In the genomic region with DNA sequence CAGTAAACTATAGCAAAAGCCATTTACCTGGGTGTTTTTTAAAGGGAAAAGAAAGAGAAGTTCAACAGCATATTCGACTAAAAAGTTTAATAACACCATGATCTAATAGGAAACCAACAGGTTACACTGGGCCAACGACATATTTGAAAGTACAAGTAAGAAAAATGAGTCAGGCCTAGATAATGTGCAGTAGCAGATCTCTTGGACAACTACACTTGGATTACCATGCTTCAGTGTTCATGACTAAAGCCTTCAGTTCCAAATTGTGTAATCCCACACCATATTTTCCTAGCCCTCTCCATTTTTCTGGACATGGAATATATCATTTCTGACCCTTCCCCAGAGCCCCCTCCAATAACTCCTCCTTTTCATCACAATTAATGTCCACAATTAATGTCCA, we compare ENCODE assay signal across 12 cellular contexts. TPM values are rescaled to one million over a fixed set of nuclear protein-coding genes. Genes with fewer than 3 reads are reported as not detected.
A peak's percentile ranks its signal among the peaks of the same experiment; 100 is the strongest.
DNase-seq lines count a peak whose midpoint lies in the region; FAIRE-seq and TF ChIP-seq lines count a peak whose summit lies in the region.
"Had no signal": no experiment of that assay in that cellular context is flagged by ENCODE, and none has a peak within 500 bp of the region (broad histone marks: within the 10 kb centered on the region; RNA-seq: fewer than 3 reads in every experiment).

No MANE protein-coding gene starts in this region.

- H3K36me3 ChIP-seq in ACC112 (ENCODE audit: insufficient read depth, low read length) (no peaks in the 10 kb centered on the region), HEK293 (ENCODE audit: control insufficient read depth in 2 of 2, insufficient read depth in 1 of 2, low read length in 2 of 2) (no peaks in the 10 kb centered on the region), astrocyte (ENCODE audit: insufficient read depth, low read length) (no peaks in the 10 kb centered on the region), Caco-2 (ENCODE audit: control insufficient read depth, insufficient read depth, low read length) (no peaks in the 10 kb centered on the region)
- H3K36me3 ChIP-seq: heart right ventricle had no signal

- BruUV-seq in Caco-2 (replicated peaks; lab: Mats Ljungman, UMichigan), result no TSS peak

- DNase-seq in astrocyte (ENCODE audit: low read depth) (peak; percentile 97), hepatic stellate cell (ENCODE audit: low spot score) (peak; percentile 40), globus pallidus (ENCODE audit: low spot score) (no peak), anterior cingulate cortex (lab: John Stamatoyannopoulos, UW) (no peak), Caco-2 (no peak)
- DNase-seq in stimulated activated CD4-positive, alpha-beta T cell treated with anti-CD3 and anti-CD28 coated beads, Interleukin-1b, Interleukin-23, amount 100 ng/mL, for 48 hours, result no peak
- DNase-seq: heart right ventricle, NCI-H187 had no signal

- H3K4me1 Mint-ChIP-seq in astrocyte (ENCODE audit: low read depth, unreplicated experiment), result peaks cover 38% of the 10 kb centered on the region
- H3K4me1 Mint-ChIP-seq in Caco-2 (ENCODE audit: low read depth, unreplicated experiment), result peaks cover 6% of the 10 kb centered on the region

- peaks cover 23% of the 10 kb centered on the region for H3K4me1 ChIP-seq in ACC112 (ENCODE audit: control insufficient read depth, insufficient read depth, low read length, unreplicated experiment)
- no peaks in the 10 kb centered on the region for H3K4me1 ChIP-seq in HEK293 (ENCODE audit: control insufficient read depth, insufficient read depth, low read length)
- peaks cover 21% of the 10 kb centered on the region for H3K4me1 ChIP-seq in astrocyte (ENCODE audit: insufficient read depth, low read length)
- H3K4me1 ChIP-seq in Caco-2, result 0 out of 2 replicates have a peak, but pooled peaks cover 4% of the 10 kb centered on the region
- H3K4me1 ChIP-seq: heart right ventricle had no signal

- H3K27me3 Mint-ChIP-seq in astrocyte (ENCODE audit: low read depth, unreplicated experiment) (no peaks in the 10 kb centered on the region), Caco-2 (ENCODE audit: insufficient read depth, unreplicated experiment) (no peaks in the 10 kb centered on the region)

- H3K4me2 ChIP-seq in astrocyte (ENCODE audit: low read length), result peak overlapping the region; percentile 20

- H3K27ac ChIP-seq in ACC112 (ENCODE audit: low read depth, low read length) (peak overlapping the region; percentile 75), HEK293 (ENCODE audit: extremely low read depth, low read depth, low read length) (no peak overlapping the region), astrocyte (ENCODE audit: low read depth, low read length) (peak overlapping the region; percentile 61)
- H3K27ac ChIP-seq: C4-2B, heart right ventricle had no signal

- intact Hi-C loops in Caco-2 (cut with micrococcal nuclease; ENCODE audit: unreplicated experiment), result no loop called here

- POLR2A ChIA-PET in HEK293 (lab: Yijun Ruan, JAX), result no interaction called here
- POLR2A ChIA-PET in Caco-2 (lab: Charles Lee), result no interaction called here

- CTCF ChIA-PET in HEK293 (lab: Yijun Ruan, JAX), result no interaction called here
- CTCF ChIA-PET in Caco-2 (lab: Charles Lee), result no interaction called here

- H2AFZ ChIP-seq in ACC112 (ENCODE audit: low read length, unreplicated experiment), result peak overlapping the region; percentile 24
- H2AFZ ChIP-seq in astrocyte (ENCODE audit: low read depth, low read length), result no peak overlapping the region

- H3K36me3 Mint-ChIP-seq in astrocyte (ENCODE audit: low read depth, unreplicated experiment), result no peaks in the 10 kb centered on the region
- H3K36me3 Mint-ChIP-seq in Caco-2 (ENCODE audit: insufficient read depth, unreplicated experiment), result no peaks in the 10 kb centered on the region

- FAIRE-seq in astrocyte (lab: Jason Lieb, UNC), result peak; percentile 96

- no peak overlapping the region for H3K9ac ChIP-seq in astrocyte (ENCODE audit: low read length)

- H3K4me3 Mint-ChIP-seq in astrocyte (ENCODE audit: unreplicated experiment) (no peak overlapping the region), Caco-2 (ENCODE audit: unreplicated experiment) (no peak overlapping the region)

- no peaks in the 10 kb centered on the region for H4K20me1 ChIP-seq in astrocyte (ENCODE audit: insufficient read depth, low read length)

- H3K9me3 ChIP-seq in HEK293 (ENCODE audit: control insufficient read depth, insufficient read depth, low read depth, low read length), result no peaks in the 10 kb centered on the region
- no peaks in the 10 kb centered on the region for H3K9me3 ChIP-seq in astrocyte (ENCODE audit: insufficient read depth, low read depth, low read length)
- H3K9me3 ChIP-seq in Caco-2, result no peaks in the 10 kb centered on the region
- H3K9me3 ChIP-seq: heart right ventricle had no signal

- H3K27ac Mint-ChIP-seq in astrocyte (ENCODE audit: unreplicated experiment) (peak overlapping the region; percentile 94), Caco-2 (ENCODE audit: unreplicated experiment) (no peak overlapping the region)

- H3K9me3 Mint-ChIP-seq in astrocyte (ENCODE audit: unreplicated experiment), result no peaks in the 10 kb centered on the region
- no peaks in the 10 kb centered on the region for H3K9me3 Mint-ChIP-seq in Caco-2 (ENCODE audit: unreplicated experiment)

- H3K79me2 ChIP-seq in ACC112 (ENCODE audit: control insufficient read depth, insufficient read depth, low read length, unreplicated experiment), result no peaks in the 10 kb centered on the region
- no peaks in the 10 kb centered on the region for H3K79me2 ChIP-seq in astrocyte (ENCODE audit: insufficient read depth, low read length)

- no peak for TF ChIP-seq CTCF in HEK293 (tag by site-specific recombination; IDR thresholded peaks at IDR 0.05)
- no peak for TF ChIP-seq CTCF in astrocyte (IDR thresholded peaks at IDR 0.05; ENCODE audit: insufficient read depth, low read depth, low read length)
- no peak for TF ChIP-seq CTCF in Caco-2 (IDR thresholded peaks at IDR 0.05; ENCODE audit: insufficient read depth in 1 of 2, low read depth in 1 of 2, low read length in 1 of 2, severe bottlenecking in 1 of 2, unreplicated experiment in 1 of 2)

- H3K27me3 ChIP-seq in ACC112 (ENCODE audit: insufficient read depth, low read length), result no peaks in the 10 kb centered on the region
- H3K27me3 ChIP-seq in astrocyte (ENCODE audit: insufficient read depth, low read length), result no peaks in the 10 kb centered on the region
- H3K27me3 ChIP-seq in Caco-2 (replicated peaks; ENCODE audit: control insufficient read depth, insufficient read depth, low read length), result no peaks in the 10 kb centered on the region
- H3K27me3 ChIP-seq: heart right ventricle had no signal

- H3K4me3 ChIP-seq in ACC112 (ENCODE audit: low read depth, low read length) (no peak overlapping the region), HEK293 (ENCODE audit: low read depth, low read length) (no peak overlapping the region), astrocyte (ENCODE audit: insufficient read depth, low read depth, low read length) (no peak overlapping the region), Caco-2 (ENCODE audit: low read depth, low read length) (no peak overlapping the region)
- H3K4me3 ChIP-seq: heart right ventricle had no signal

TF ChIP-seq in HEK293, 187 proteins besides CTCF, POLR2A, EP300 and RAD21:
- TF ChIP-seq SCRT2 (tag by site-specific recombination; IDR thresholded peaks at IDR 0.05) (0 out of 2 replicates have a peak, but pooled peaks have one; percentile 26), ZNF366 (tag by site-specific recombination; conservative IDR thresholded peaks at IDR 0.05) (no peak)
- TF ChIP-seq, protein P1, sequence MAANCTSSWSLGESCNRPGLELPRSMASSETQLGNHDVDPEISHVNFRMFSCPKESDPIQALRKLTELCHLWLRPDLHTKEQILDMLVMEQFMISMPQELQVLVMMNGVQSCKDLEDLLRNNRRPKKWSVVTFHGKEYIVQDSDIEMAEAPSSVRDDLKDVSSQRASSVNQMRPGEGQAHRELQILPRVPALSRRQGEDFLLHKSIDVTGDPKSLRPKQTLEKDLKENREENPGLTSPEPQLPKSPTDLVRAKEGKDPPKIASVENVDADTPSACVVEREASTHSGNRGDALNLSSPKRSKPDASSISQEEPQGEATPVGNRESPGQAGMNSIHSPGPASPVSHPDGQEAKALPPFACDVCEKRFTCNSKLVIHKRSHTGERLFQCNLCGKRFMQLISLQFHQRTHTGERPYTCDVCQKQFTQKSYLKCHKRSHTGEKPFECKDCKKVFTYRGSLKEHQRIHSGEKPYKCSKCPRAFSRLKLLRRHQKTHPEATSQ (tag by site-specific recombination; IDR thresholded peaks at IDR 0.05), result no peak

RNA-seq across cellular contexts. Expression of a gene that starts 39.1 kb away (rescaled TPM):
- total RNA-seq in astrocyte (25.9 and 30.3 TPM in 2 replicates), Caco-2 (2022) (not detected in 2 replicates)
- total RNA-seq: mononuclear cell had no signal

Comparison
In these comparisons a context has a peak if more than half of its experiments do, and no peak if none do; other contexts are left out.
1. DNase-seq: peak in astrocyte (single experiment) and hepatic stellate cell (single experiment); none in globus pallidus (single experiment), stimulated activated CD4-positive, alpha-beta T cell treated with anti-CD3 and anti-CD28 coated beads, Interleukin-1b, Interleukin-23, amount 100 ng/mL, for 48 hours (single experiment), anterior cingulate cortex (0 of 58) and Caco-2 (0 of 2).
2. RNA of a gene that starts 39.1 kb away (total RNA-seq): 25.9 to 30.3 TPM in astrocyte; not detected in Caco-2; every median in the first group is over 10 times any median in the second.